Comparison of ENCODE assay signal across 8 cellular contexts in genomic region chr16:67872131-67872630, GRCh38. TPM values are rescaled to one million over a fixed set of nuclear protein-coding genes. Genes with fewer than 3 reads are reported as not detected.
DNase-seq lines count a peak whose midpoint lies in the region; ATAC-seq and TF ChIP-seq lines count a peak whose summit lies in the region.

No MANE protein-coding gene starts in this region.

- CTCF ChIA-PET in Calu3 (lab: Charles Lee) (no interaction called here), OCI-LY7 (lab: Charles Lee; ENCODE audit: unreplicated experiment) (no interaction called here)

- no peak for TF ChIP-seq POLR2A in ovary (IDR thresholded peaks at IDR 0.05)

- TF ChIP-seq CTCF in Calu3 (IDR thresholded peaks at IDR 0.05; ENCODE audit: unreplicated experiment) (no peak), OCI-LY7 (conservative IDR thresholded peaks at IDR 0.05; ENCODE audit: low read length) (no peak), ovary (IDR thresholded peaks at IDR 0.05) (no peak)

- DNase-seq in Calu3 (no peak), OCI-LY7 (ENCODE audit: low spot score) (no peak), ovary (no peak), HUDEP-2 (lab: John Stamatoyannopoulos, UW; ENCODE audit: unreplicated experiment in 76 of 76) (no peak), mesendoderm (no peak)
- no peak for DNase-seq in effector memory CD8-positive, alpha-beta T cell
- no peak for DNase-seq in stimulated activated CD4-positive, alpha-beta T cell treated with anti-CD3 and anti-CD28 coated beads, Interleukin-4, amount 100 ng/mL, for 4 hours

- H2BK5ac ChIP-seq in mesendoderm (ENCODE audit: low read length): no peak overlapping the region

- H3K56ac ChIP-seq in mesendoderm (ENCODE audit: low read length): no peak overlapping the region

- H3K4me2 ChIP-seq in OCI-LY7 (ENCODE audit: low read length): peak overlapping the region; percentile 83
- no peak overlapping the region for H3K4me2 ChIP-seq in mesendoderm (ENCODE audit: low read length)

- no peak overlapping the region for H3K9ac ChIP-seq in mesendoderm (ENCODE audit: low read length)

- no peak overlapping the region for H4K8ac ChIP-seq in mesendoderm (ENCODE audit: low read depth, low read length)

- peaks cover 16% of the 10 kb centered on the region for H3K79me1 ChIP-seq in mesendoderm (ENCODE audit: low read length)

- H4K5ac ChIP-seq in mesendoderm (ENCODE audit: low read length): no peak overlapping the region

- intact Hi-C loops in Calu3 (cut with micrococcal nuclease; ENCODE audit: unreplicated experiment): no loop called here
- intact Hi-C loops in OCI-LY7 (cut with micrococcal nuclease; ENCODE audit: unreplicated experiment): loop anchor here (1.0 kb wide), 1 partner anchor 26 kb away; the partner anchor contains the start of gene NUTF2
- intact Hi-C loops in ovary (cut with DNase I): no loop called here

- H3K9me2 ChIP-seq in OCI-LY7 (ENCODE audit: insufficient read depth, low read length): no peaks in the 10 kb centered on the region

- H3K18ac ChIP-seq in mesendoderm (ENCODE audit: low read length): no peak overlapping the region

- H3K79me2 ChIP-seq in OCI-LY7 (ENCODE audit: insufficient read depth, low read depth, low read length) (peaks cover 29% of the 10 kb centered on the region), mesendoderm (ENCODE audit: control insufficient read depth, insufficient read depth, low read length) (peaks cover 20% of the 10 kb centered on the region)

- H3K27me3 Mint-ChIP-seq in Calu3 (ENCODE audit: unreplicated experiment): no peaks in the 10 kb centered on the region
- no peaks in the 10 kb centered on the region for H3K27me3 Mint-ChIP-seq in effector memory CD8-positive, alpha-beta T cell

- H3K9me3 Mint-ChIP-seq in Calu3 (ENCODE audit: low read depth, unreplicated experiment): no peaks in the 10 kb centered on the region
- H3K9me3 Mint-ChIP-seq in effector memory CD8-positive, alpha-beta T cell: no peaks in the 10 kb centered on the region

- no peaks in the 10 kb centered on the region for H3K9me3 ChIP-seq in OCI-LY7 (ENCODE audit: low read length)
- H3K9me3 ChIP-seq in ovary: no peaks in the 10 kb centered on the region

- no peak overlapping the region for H3K4ac ChIP-seq in mesendoderm (ENCODE audit: low read depth, low read length)

- H3K27ac Mint-ChIP-seq in Calu3 (ENCODE audit: unreplicated experiment): peak overlapping the region; percentile 84
- peak overlapping the region; percentile 91 to 96 for H3K27ac Mint-ChIP-seq in effector memory CD8-positive, alpha-beta T cell

- H3K4me3 Mint-ChIP-seq in Calu3 (ENCODE audit: low read depth, unreplicated experiment): peak overlapping the region; percentile 87
- peak overlapping the region; percentile 84 to 93 for H3K4me3 Mint-ChIP-seq in effector memory CD8-positive, alpha-beta T cell

- peak overlapping the region; percentile 95 for H3K4me3 ChIP-seq in OCI-LY7 (ENCODE audit: low read depth, low read length, poor library complexity, severe bottlenecking)
- H3K4me3 ChIP-seq in ovary: peak overlapping the region; percentile 89
- no peak overlapping the region for H3K4me3 ChIP-seq in mesendoderm (ENCODE audit: low read length)

- no peak for TF ChIP-seq EP300 in ovary (IDR thresholded peaks at IDR 0.05)

- no peak overlapping the region for H2AK5ac ChIP-seq in mesendoderm (ENCODE audit: low read length)

- H3K4me1 ChIP-seq in OCI-LY7 (ENCODE audit: insufficient read depth, low read length, poor library complexity, severe bottlenecking) (peaks cover 23% of the 10 kb centered on the region), ovary (ENCODE audit: insufficient read depth) (peaks cover 6% of the 10 kb centered on the region), mesendoderm (ENCODE audit: control insufficient read depth, low read depth, low read length) (peaks cover 4% of the 10 kb centered on the region)

- no peak overlapping the region for H2BK15ac ChIP-seq in mesendoderm (replicated peaks; ENCODE audit: low read depth)

- no peak overlapping the region for H3K23ac ChIP-seq in mesendoderm (ENCODE audit: low read length)

- H3K27ac ChIP-seq in OCI-LY7 (ENCODE audit: low read depth, low read length, poor library complexity, severe bottlenecking) (peak overlapping the region; percentile 48), ovary (peak overlapping the region in 1 of 2 donors; percentile 37), mesendoderm (ENCODE audit: low read depth, low read length) (no peak overlapping the region)

- WGBS in ovary, 3 donors: 43 to 74% (median 60%) methylated on average over 2 of the region's 2 CpGs
- no CpG with 5 or more reads among the region's 2 CpGs for WGBS in mesendoderm (ENCODE audit: extremely low coverage, insufficient coverage, low lambda C conversion rate)

- H3K4me1 Mint-ChIP-seq in Calu3 (ENCODE audit: low read depth, unreplicated experiment): peaks cover 31% of the 10 kb centered on the region
- H3K4me1 Mint-ChIP-seq in effector memory CD8-positive, alpha-beta T cell (ENCODE audit: low read depth in 2 of 2): peaks cover 35 to 36% of the 10 kb centered on the region in 2 donors

- peak overlapping the region; percentile 66; the same call in 1 of the 2 replicates for H2AFZ ChIP-seq in OCI-LY7 (ENCODE audit: low read length)

- H4K20me1 ChIP-seq in OCI-LY7 (ENCODE audit: insufficient read depth, low read length): no peaks in the 10 kb centered on the region

- no peak for ATAC-seq in effector memory CD8-positive, alpha-beta T cell (replicated peaks)
- ATAC-seq in GM18858 (IDR thresholded peaks at IDR 0.05; ENCODE audit: unreplicated experiment): no peak

- H3K27me3 ChIP-seq in ovary: no peaks in the 10 kb centered on the region
- H3K27me3 ChIP-seq in mesendoderm (ENCODE audit: insufficient read depth, low read length, poor library complexity): no peaks in the 10 kb centered on the region

- no TSS peak for BruUV-seq in Calu3 (replicated peaks; lab: Mats Ljungman, UMichigan)
- no TSS peak for BruUV-seq in OCI-LY7 (replicated peaks; lab: Mats Ljungman, UMichigan)

- H2BK120ac ChIP-seq in mesendoderm (ENCODE audit: low read depth, low read length): no peak overlapping the region

- peaks cover 58% of the 10 kb centered on the region for H3K36me3 Mint-ChIP-seq in Calu3 (ENCODE audit: insufficient read depth, unreplicated experiment)
- H3K36me3 Mint-ChIP-seq in effector memory CD8-positive, alpha-beta T cell (ENCODE audit: insufficient read depth): peaks cover 54% of the 10 kb centered on the region

- peaks cover 68% of the 10 kb centered on the region for H3K36me3 ChIP-seq in OCI-LY7 (ENCODE audit: insufficient read depth, low read length)
- H3K36me3 ChIP-seq in ovary: no peaks in the 10 kb centered on the region
- H3K36me3 ChIP-seq in mesendoderm (ENCODE audit: control insufficient read depth, insufficient read depth, low read length): peaks cover 15% of the 10 kb centered on the region

- POLR2A ChIA-PET in OCI-LY7 (lab: Charles Lee): no interaction called here

RNA-seq across cellular contexts. Expression of gene EDC4, which starts 0.7 kb away (rescaled TPM):
- total RNA-seq in Calu3 (2022) (85.8 and 88.1 TPM in 2 replicates), OCI-LY7 (2022) (86.6 and 100 TPM in 2 replicates), ovary (10 to 100 TPM; 34.7 to 65.3 (median 54.0) TPM)
- 58.4 and 89.6 TPM in 2 replicates for total RNA-seq in OCI-LY7 (2014; rRNA removed; shearing (Covaris generic))
- 10 to 100 TPM; 29.8 to 37.9 TPM for polyA plus RNA-seq in ovary
- polyA plus RNA-seq in mesendoderm (2013, experiment 1 of 2): 39.1 TPM
- polyA plus RNA-seq in mesendoderm (2013, experiment 2 of 2): 39.3 TPM

RNA-seq across cellular contexts. Expression of gene NRN1L, which starts 12.5 kb away (rescaled TPM):
- total RNA-seq in Calu3 (2022): not detected in 2 replicates
- 0.66 and 1.7 TPM in 2 replicates for total RNA-seq in OCI-LY7 (2014; rRNA removed; shearing (Covaris generic))
- 0.80 and 1.2 TPM in 2 replicates for total RNA-seq in OCI-LY7 (2022)
- 1 to 10 TPM in 6 of 7 donors, under 1 TPM in 1; 0.95 to 3.9 (median 2.5) TPM for total RNA-seq in ovary
- 1 to 10 TPM in 1 of 2 donors, not detected in 1; 4.7 TPM for polyA plus RNA-seq in ovary
- polyA plus RNA-seq in mesendoderm (2013, experiment 1 of 2): 10.2 TPM
- 10.3 TPM for polyA plus RNA-seq in mesendoderm (2013, experiment 2 of 2)

RNA-seq across cellular contexts. Expression of gene PSKH1, which starts 20.9 kb away (rescaled TPM):
- total RNA-seq in Calu3 (2022) (41.7 and 49.4 TPM in 2 replicates), OCI-LY7 (2022) (23.8 and 27.1 TPM in 2 replicates), ovary (10 to 100 TPM; 13.6 to 38.9 (median 31.6) TPM)
- 9.7 and 10.4 TPM in 2 replicates for total RNA-seq in OCI-LY7 (2014; rRNA removed; shearing (Covaris generic))
- polyA plus RNA-seq in ovary: 10 to 100 TPM in 1 of 2 donors, 1 to 10 TPM in 1; 9.6 to 26.6 TPM
- 22.4 TPM for polyA plus RNA-seq in mesendoderm (2013, experiment 1 of 2)
- 20.5 TPM for polyA plus RNA-seq in mesendoderm (2013, experiment 2 of 2)

RNA-seq across cellular contexts. Expression of gene CENPT, which starts 24.7 kb away (rescaled TPM):
- total RNA-seq in Calu3 (2022) (46.8 and 54.3 TPM in 2 replicates), OCI-LY7 (2022) (48.9 and 55.4 TPM in 2 replicates), ovary (10 to 100 TPM; 35.8 to 44.9 (median 42.0) TPM)
- 74.7 and 85.3 TPM in 2 replicates for total RNA-seq in OCI-LY7 (2014; rRNA removed; shearing (Covaris generic))
- 10 to 100 TPM; 18.4 to 57.4 TPM for polyA plus RNA-seq in ovary
- 33.6 TPM for polyA plus RNA-seq in mesendoderm (2013, experiment 1 of 2)
- polyA plus RNA-seq in mesendoderm (2013, experiment 2 of 2): 33.5 TPM

RNA-seq across cellular contexts. Expression of gene NUTF2, which starts 25.4 kb away (rescaled TPM):
- total RNA-seq in Calu3 (2022) (210 and 224 TPM in 2 replicates), OCI-LY7 (2022) (143 and 144 TPM in 2 replicates), ovary (10 to 100 TPM; 35.9 to 98.1 (median 67.8) TPM)
- 168 and 187 TPM in 2 replicates for total RNA-seq in OCI-LY7 (2014; rRNA removed; shearing (Covaris generic))
- 100 to 1,000 TPM in 1 of 2 donors, 10 to 100 TPM in 1; 67.6 to 105 TPM for polyA plus RNA-seq in ovary
- polyA plus RNA-seq in mesendoderm (2013, experiment 1 of 2): 370 TPM
- 358 TPM for polyA plus RNA-seq in mesendoderm (2013, experiment 2 of 2)
